ENCODE assay signal across 8 cellular contexts in genomic region chr2:195656859-195657633, GRCh38. TPM values are rescaled to one million over a fixed set of nuclear protein-coding genes. Genes with fewer than 3 reads are reported as not detected.
DNase-seq lines count a peak whose midpoint lies in the region; ATAC-seq and TF ChIP-seq lines count a peak whose summit lies in the region.

A gene with protein sequence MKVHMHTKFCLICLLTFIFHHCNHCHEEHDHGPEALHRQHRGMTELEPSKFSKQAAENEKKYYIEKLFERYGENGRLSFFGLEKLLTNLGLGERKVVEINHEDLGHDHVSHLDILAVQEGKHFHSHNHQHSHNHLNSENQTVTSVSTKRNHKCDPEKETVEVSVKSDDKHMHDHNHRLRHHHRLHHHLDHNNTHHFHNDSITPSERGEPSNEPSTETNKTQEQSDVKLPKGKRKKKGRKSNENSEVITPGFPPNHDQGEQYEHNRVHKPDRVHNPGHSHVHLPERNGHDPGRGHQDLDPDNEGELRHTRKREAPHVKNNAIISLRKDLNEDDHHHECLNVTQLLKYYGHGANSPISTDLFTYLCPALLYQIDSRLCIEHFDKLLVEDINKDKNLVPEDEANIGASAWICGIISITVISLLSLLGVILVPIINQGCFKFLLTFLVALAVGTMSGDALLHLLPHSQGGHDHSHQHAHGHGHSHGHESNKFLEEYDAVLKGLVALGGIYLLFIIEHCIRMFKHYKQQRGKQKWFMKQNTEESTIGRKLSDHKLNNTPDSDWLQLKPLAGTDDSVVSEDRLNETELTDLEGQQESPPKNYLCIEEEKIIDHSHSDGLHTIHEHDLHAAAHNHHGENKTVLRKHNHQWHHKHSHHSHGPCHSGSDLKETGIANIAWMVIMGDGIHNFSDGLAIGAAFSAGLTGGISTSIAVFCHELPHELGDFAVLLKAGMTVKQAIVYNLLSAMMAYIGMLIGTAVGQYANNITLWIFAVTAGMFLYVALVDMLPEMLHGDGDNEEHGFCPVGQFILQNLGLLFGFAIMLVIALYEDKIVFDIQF (plus strand): TSS chr2:195657226. CDS start chr2:195680043, 22,817 bp downstream.

- no peaks in the 10 kb centered on the region for H3K27me3 ChIP-seq in heart left ventricle

- H3K9me3 ChIP-seq in heart left ventricle, result no peaks in the 10 kb centered on the region

- peaks cover 17% of the 10 kb centered on the region for H3K4me1 Mint-ChIP-seq in type B pancreatic cell (ENCODE audit: unreplicated experiment)

- 0 to 1% (median 0%) methylated on average over 54 to 85 of the region's 85 CpGs for WGBS in heart left ventricle, 4 donors

- peak within 1 kb of the TSS; percentile 98 for H3K27ac Mint-ChIP-seq in type B pancreatic cell

- peak within 1 kb of the TSS; percentile 89 to 99 (median 98) for H3K27ac ChIP-seq in heart left ventricle

- H3K36me3 ChIP-seq in heart left ventricle, result no peaks in the 10 kb centered on the region

- peak within 1 kb of the TSS; percentile 67 to 96 (median 93) for H3K4me3 ChIP-seq in heart left ventricle

- TF ChIP-seq POLR2A in heart left ventricle (IDR thresholded peaks at IDR 0.05), result peak; percentile 47 to 93

- ATAC-seq in HG02870 (IDR thresholded peaks at IDR 0.05; ENCODE audit: unreplicated experiment), result peak; percentile 77
- peak; percentile 88 to 94 (median 92) for ATAC-seq in heart left ventricle

- H3K9me3 Mint-ChIP-seq in type B pancreatic cell, result no peaks in the 10 kb centered on the region

- H3K4me3 Mint-ChIP-seq in type B pancreatic cell, result peak within 1 kb of the TSS; percentile 98

- peaks cover 0 to 37% (median 15%) of the 10 kb centered on the region in 12 donors for H3K4me1 ChIP-seq in heart left ventricle

- in situ Hi-C loops in GM13976 (cut with MboI; ENCODE audit: low sequenced_read_pairs, unreplicated experiment), result loop anchor here (10.0 to 25.0 kb wide), 2 partner anchors 145 to 322 kb away; no protein-coding TSS in a partner anchor

- intact Hi-C loops in T-helper 1 cell treated with Interleukin-12 subunit alpha and Interleukin-12 subunit beta and Interleukin-4 antibody, amounts not matched to agents 30 ng/mL and 1 ng/mL, for 36 hours (cut with micrococcal nuclease), result loop anchor here (1.0 to 5.0 kb wide), 8 partner anchors 9 to 1860 kb away; partner anchors contain the start of genes CCDC150 and MOB4
- intact Hi-C loops in heart left ventricle (cut with DNase I), result loop anchor here in 4 of 10 donors (1.0 to 10.0 kb wide), 6 partner anchors 67 to 410 kb away; partner anchors contain the start of gene DNAH7 (in 2 of the 4)

- no peaks in the 10 kb centered on the region for H3K27me3 Mint-ChIP-seq in type B pancreatic cell

- DNase-seq in GM13976 (ENCODE audit: low spot score) (peak; percentile 87), NCI-H146 treated with DMSO at 0.1 percent for 48 hours (lab: John Stamatoyannopoulos, UW; ENCODE audit: unreplicated experiment) (peak; percentile 96), amniotic epithelial cell (ENCODE audit: low read depth) (peak; percentile 98), heart left ventricle (peak; percentile 96 to 98 (median 97)), pons (ENCODE audit: low spot score) (peak; percentile 99), type B pancreatic cell (ENCODE audit: extremely low spot score, unreplicated experiment) (peak; percentile 98)

- H3K36me3 Mint-ChIP-seq in type B pancreatic cell, result no peaks in the 10 kb centered on the region

- TF ChIP-seq CTCF in GM13976 (IDR thresholded peaks at IDR 0.05; ENCODE audit: borderline replicate concordance, control extremely low read depth, extremely low read depth, insufficient read depth, missing control alignments), result no peak
- peak in 6 of 12 donors; percentile 14 to 39 (median 29) for TF ChIP-seq CTCF in heart left ventricle (IDR thresholded peaks at IDR 0.05)
- TF ChIP-seq CTCF in type B pancreatic cell (conservative IDR thresholded peaks at IDR 0.05), result no peak

RNA-seq across cellular contexts. Expression of the gene that starts here (rescaled TPM):
- total RNA-seq in T-helper 1 cell treated with Interleukin-12 subunit alpha and Interleukin-12 subunit beta and Interleukin-4 antibody, amounts not matched to agents 30 ng/mL and 1 ng/mL, for 36 hours, result 55.8 and 56.0 TPM in 2 replicates
- total RNA-seq in heart left ventricle (10 to 100 TPM in 4 of 9 donors, 1 to 10 TPM in 5; 4.0 to 18.2 (median 9.2) TPM), type B pancreatic cell (ENCODE audit: low replicate concordance) (41.6 and 63.2 TPM in 2 replicates)
- 10 to 100 TPM in 1 of 2 donors, 1 to 10 TPM in 1; 3.1 to 10.2 TPM for polyA plus RNA-seq in heart left ventricle

Comparison
In these comparisons a context has a peak if more than half of its experiments do, and no peak if none do; other contexts are left out.
1. Peak in every context shown above with its lines: DNase-seq, ATAC-seq, H3K4me3 ChIP-seq and H3K27ac ChIP-seq.